Comparison of ENCODE assay signal across 10 cellular contexts in genomic region chr10:33327750-33328149, GRCh38. TPM values are rescaled to one million over a fixed set of nuclear protein-coding genes. Genes with fewer than 3 reads are reported as not detected.
A peak's percentile ranks its signal among the peaks of the same experiment; 100 is the strongest.
DNase-seq lines count a peak whose midpoint lies in the region; ATAC-seq and TF ChIP-seq lines count a peak whose summit lies in the region.
"Had no signal": no experiment of that assay in that cellular context is flagged by ENCODE, and none has a peak within 500 bp of the region (broad histone marks: within the 10 kb centered on the region; RNA-seq: fewer than 3 reads in every experiment).

No MANE protein-coding gene starts in this region.

- BruUV-seq in HCT116 (replicated peaks; lab: Mats Ljungman, UMichigan): no TSS peak

- H3K4me2 ChIP-seq in HCT116 (ENCODE audit: low read length) (no peak overlapping the region), skeletal muscle satellite cell (ENCODE audit: low read length) (peak overlapping the region; percentile 94)

- in situ Hi-C loops in SK-MEL-5 (cut with HindIII; ENCODE audit: low pct_unique_long_range_greater_than_20kb, low sequenced_read_pairs): no loop called here

- no peak overlapping the region for H3K27ac ChIP-seq in HCT116 (ENCODE audit: low read depth, low read length)
- peak overlapping the region in 3 of 4 donors; percentile 7 to 39 (median 15) for H3K27ac ChIP-seq in gastroesophageal sphincter

- RAD21 ChIA-PET in HCT116 (lab: Charles Lee; ENCODE audit: low non-redundant PET in 1 of 2, low total read pairs in 2 of 2, uncharacterized antibody in 2 of 2, unreplicated experiment in 2 of 2): no interaction called here

- peak; percentile 20 to 41 (median 31); a peak in 4 of 6 replicates for TF ChIP-seq CTCF in HCT116 (IDR thresholded peaks at IDR 0.05 in 2 of 3, conservative IDR thresholded peaks at IDR 0.05 in 1 of 3; ENCODE audit: borderline replicate concordance in 1 of 3, insufficient read depth in 1 of 3, low read depth in 2 of 3, low read length in 2 of 3)
- TF ChIP-seq CTCF in gastroesophageal sphincter (IDR thresholded peaks at IDR 0.05): peak in 2 of 4 experiments; percentile 33 to 46

- no peak overlapping the region for H3K9ac ChIP-seq in HCT116 (ENCODE audit: low read length)
- peak overlapping the region; percentile 1 for H3K9ac ChIP-seq in skeletal muscle satellite cell (ENCODE audit: low read depth, low read length)

- no peak for TF ChIP-seq EP300 in gastroesophageal sphincter (IDR thresholded peaks at IDR 0.05)

- H3K4me1 ChIP-seq in HCT116 (ENCODE audit: control insufficient read depth in 1 of 2, insufficient read depth in 2 of 2, low read length in 2 of 2): peaks cover 2 to 7% of the 10 kb centered on the region in 2 experiments; a peak in 3 of 4 replicates
- H3K4me1 ChIP-seq in gastroesophageal sphincter: peaks cover 9 to 94% (median 14%) of the 10 kb centered on the region in 3 donors
- peaks cover 53% of the 10 kb centered on the region for H3K4me1 ChIP-seq in skeletal muscle satellite cell (ENCODE audit: control insufficient read depth, insufficient read depth, low read length)

- H3K36me3 ChIP-seq in HCT116 (ENCODE audit: control insufficient read depth in 1 of 2, insufficient read depth in 2 of 2, low read length in 2 of 2) (no peaks in the 10 kb centered on the region), gastroesophageal sphincter (no peaks in the 10 kb centered on the region), skeletal muscle satellite cell (ENCODE audit: insufficient read depth, low read length) (peaks cover 84% of the 10 kb centered on the region)

- POLR2A ChIA-PET in HCT116 (lab: Charles Lee): no interaction called here

- H3K27me3 ChIP-seq in HCT116 (ENCODE audit: insufficient read depth, low read length) (peaks cover 1% of the 10 kb centered on the region; the same call in 1 of the 2 replicates), gastroesophageal sphincter (no peaks in the 10 kb centered on the region), skeletal muscle satellite cell (ENCODE audit: control insufficient read depth, insufficient read depth, low read length) (no peaks in the 10 kb centered on the region)

- no peaks in the 10 kb centered on the region for H3K79me2 ChIP-seq in HCT116 (ENCODE audit: insufficient read depth, low read length)

- intact Hi-C loops in HCT116 (cut with micrococcal nuclease): loop anchor here (10.0 kb wide), 1 partner anchor 133 kb away; no protein-coding TSS in a partner anchor

- H3K4me3 ChIP-seq in HCT116 (replicated peaks in 1 of 2; ENCODE audit: low read depth in 1 of 2, low read length in 2 of 2) (no peak overlapping the region), gastroesophageal sphincter (no peak overlapping the region), skeletal muscle satellite cell (ENCODE audit: low read length) (no peak overlapping the region)

- no peaks in the 10 kb centered on the region for H3K9me2 ChIP-seq in HCT116 (ENCODE audit: insufficient read depth)

- H3K9me3 ChIP-seq in HCT116 (ENCODE audit: control insufficient read depth in 1 of 2, insufficient read depth in 1 of 2, low read depth in 1 of 2, low read length in 2 of 2) (no peaks in the 10 kb centered on the region), gastroesophageal sphincter (no peaks in the 10 kb centered on the region), skeletal muscle satellite cell (replicated peaks; ENCODE audit: low read length) (no peaks in the 10 kb centered on the region)

- H4K20me1 ChIP-seq in HCT116 (ENCODE audit: insufficient read depth): no peaks in the 10 kb centered on the region

- peak; percentile 33; the same call in 1 of the 2 replicates for TF ChIP-seq RAD21 in HCT116 (IDR thresholded peaks at IDR 0.05; ENCODE audit: low read depth)

- ATAC-seq in HCT116: no peak
- ATAC-seq in gastroesophageal sphincter: no peak

- CTCF ChIA-PET in HCT116 (lab: Charles Lee): interaction anchor here (0.7 to 2.1 kb wide), 3 partner anchors 21 to 1311 kb away, joined by 3 to 9 read pairs (median 4); no protein-coding TSS in a partner anchor

- TF ChIP-seq POLR2A in HCT116 (IDR thresholded peaks at IDR 0.05; ENCODE audit: borderline replicate concordance, extremely low read depth, insufficient read depth, insufficient read length) (no peak), gastroesophageal sphincter (IDR thresholded peaks at IDR 0.05) (no peak)

- H2AFZ ChIP-seq in HCT116 (ENCODE audit: low read depth, low read length, poor library complexity, severe bottlenecking): no peak overlapping the region

- DNase-seq in HCT116 (ENCODE audit: low read depth, low spot score): no peak
- DNase-seq in SK-MEL-5 (ENCODE audit: low read depth, low spot score): peak; percentile 26
- no peak for DNase-seq in stimulated activated CD4-positive, alpha-beta T cell treated with anti-CD3 and anti-CD28 coated beads, Interleukin-2, amount 100 ng/mL, for 24 hours
- no peak for DNase-seq in GDM1 (lab: John Stamatoyannopoulos, UW)
- no peak for DNase-seq in activated T-cell treated with anti-CD3 and anti-CD28 coated beads, Interleukin-2, amount 50 U/mL, for 48 hours
- DNase-seq: aorta, hypothalamus, MV-4-11 had no signal

TF ChIP-seq in HCT116, 20 proteins besides CTCF, POLR2A, EP300 and RAD21:
- TF ChIP-seq TCF7L2 (IDR thresholded peaks at IDR 0.05; ENCODE audit: borderline replicate concordance, extremely low read depth, insufficient read depth, insufficient read length) (no peak), EZH2 (IDR thresholded peaks at IDR 0.05) (no peak), EGR1 (IDR thresholded peaks at IDR 0.05; ENCODE audit: low read depth) (no peak), REST (IDR thresholded peaks at IDR 0.05; ENCODE audit: low read depth) (no peak), SIN3A (IDR thresholded peaks at IDR 0.05; ENCODE audit: low read depth) (no peak), SP1 (IDR thresholded peaks at IDR 0.05; ENCODE audit: low read depth) (no peak), YY1 (IDR thresholded peaks at IDR 0.05; ENCODE audit: extremely low read depth, insufficient replicate concordance, low read depth, low read length) (no peak), CEBPB (IDR thresholded peaks at IDR 0.05; ENCODE audit: low read depth) (no peak), ELF1 (IDR thresholded peaks at IDR 0.05; ENCODE audit: borderline replicate concordance, low read depth) (no peak), ZFX (IDR thresholded peaks at IDR 0.05) (no peak), JUND (IDR thresholded peaks at IDR 0.05) (no peak), POLR2AphosphoS5 (IDR thresholded peaks at IDR 0.05; ENCODE audit: low read depth, low read length) (no peak), EZH2phosphoT487 (IDR thresholded peaks at IDR 0.05; ENCODE audit: borderline replicate concordance) (no peak), ZNF274 (IDR thresholded peaks at IDR 0.05; ENCODE audit: low read depth, low read length) (no peak)
- TF ChIP-seq, protein P1, sequence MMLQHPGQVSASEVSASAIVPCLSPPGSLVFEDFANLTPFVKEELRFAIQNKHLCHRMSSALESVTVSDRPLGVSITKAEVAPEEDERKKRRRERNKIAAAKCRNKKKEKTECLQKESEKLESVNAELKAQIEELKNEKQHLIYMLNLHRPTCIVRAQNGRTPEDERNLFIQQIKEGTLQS (IDR thresholded peaks at IDR 0.05): no peak
- TF ChIP-seq, protein P2, sequence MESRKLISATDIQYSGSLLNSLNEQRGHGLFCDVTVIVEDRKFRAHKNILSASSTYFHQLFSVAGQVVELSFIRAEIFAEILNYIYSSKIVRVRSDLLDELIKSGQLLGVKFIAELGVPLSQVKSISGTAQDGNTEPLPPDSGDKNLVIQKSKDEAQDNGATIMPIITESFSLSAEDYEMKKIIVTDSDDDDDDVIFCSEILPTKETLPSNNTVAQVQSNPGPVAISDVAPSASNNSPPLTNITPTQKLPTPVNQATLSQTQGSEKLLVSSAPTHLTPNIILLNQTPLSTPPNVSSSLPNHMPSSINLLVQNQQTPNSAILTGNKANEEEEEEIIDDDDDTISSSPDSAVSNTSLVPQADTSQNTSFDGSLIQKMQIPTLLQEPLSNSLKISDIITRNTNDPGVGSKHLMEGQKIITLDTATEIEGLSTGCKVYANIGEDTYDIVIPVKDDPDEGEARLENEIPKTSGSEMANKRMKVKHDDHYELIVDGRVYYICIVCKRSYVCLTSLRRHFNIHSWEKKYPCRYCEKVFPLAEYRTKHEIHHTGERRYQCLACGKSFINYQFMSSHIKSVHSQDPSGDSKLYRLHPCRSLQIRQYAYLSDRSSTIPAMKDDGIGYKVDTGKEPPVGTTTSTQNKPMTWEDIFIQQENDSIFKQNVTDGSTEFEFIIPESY (IDR thresholded peaks at IDR 0.05; ENCODE audit: extremely low read depth, insufficient replicate concordance, low read length): no peak

RNA-seq across cellular contexts. Expression of gene NRP1, which starts 6.7 kb away (rescaled TPM):
- total RNA-seq in HCT116 (2021; ENCODE audit: unreplicated experiment): 3.8 TPM
- 8.8 and 14.0 TPM in 2 replicates for polyA plus RNA-seq in HCT116 (2012)
- 1.1 and 1.4 TPM in 2 replicates for total RNA-seq in SK-MEL-5 (2014; rRNA removed; shearing (Covaris generic))
- polyA plus RNA-seq in SK-MEL-5 (2015; cell fraction: cytosol; rRNA removed): 1.2 and 1.4 TPM in 2 replicates
- polyA plus RNA-seq in SK-MEL-5 (2015; cell fraction: nucleus; rRNA removed): 0.88 and 5.0 TPM in 2 replicates
- total RNA-seq in gastroesophageal sphincter: 10 to 100 TPM; 43.4 to 95.4 (median 52.7) TPM
- 292 and 302 TPM in 2 replicates for total RNA-seq in skeletal muscle satellite cell (2012; rRNA removed)
